In the genomic region with DNA sequence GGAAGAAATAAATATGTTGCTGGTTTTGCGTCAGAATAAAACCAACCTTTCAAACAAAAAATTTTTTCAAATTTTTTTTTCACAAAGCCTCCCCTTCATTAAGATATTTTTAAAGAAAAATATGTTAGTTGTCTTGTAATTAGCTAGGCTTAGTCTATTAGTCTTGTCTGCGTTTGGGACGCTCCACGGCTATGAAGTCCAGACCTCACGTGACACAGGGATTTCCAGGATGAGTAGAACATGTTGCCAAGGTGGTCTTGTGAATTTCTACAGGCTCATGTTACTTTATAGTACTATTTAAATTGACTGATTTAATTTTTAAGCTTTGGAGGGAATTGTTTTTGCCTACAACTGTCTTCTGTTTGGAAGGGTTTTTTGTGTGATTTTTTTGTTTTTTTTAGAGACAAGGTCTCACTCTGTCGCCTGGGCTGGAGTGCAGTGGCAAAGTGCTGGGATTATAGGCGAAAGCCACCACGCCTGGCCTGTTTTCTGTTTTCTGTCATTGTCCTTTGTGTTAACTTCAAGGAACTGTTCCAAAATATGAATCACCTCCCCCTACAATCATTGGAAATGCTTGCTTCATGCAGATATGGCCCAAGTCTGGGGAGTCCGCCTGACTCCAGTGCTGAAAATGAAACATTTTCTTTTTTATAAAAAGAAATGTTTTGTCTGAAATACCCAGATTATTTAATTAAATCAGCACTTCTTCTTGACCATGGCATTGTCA, we compare ENCODE assay signal across 26 cellular contexts. TPM values are rescaled to one million over a fixed set of nuclear protein-coding genes. Genes with fewer than 3 reads are reported as not detected.
DNase-seq lines count a peak whose midpoint lies in the region; ATAC-seq, FAIRE-seq and TF ChIP-seq lines count a peak whose summit lies in the region.
"Had no signal": no experiment of that assay in that cellular context is flagged by ENCODE, and none has a peak within 500 bp of the region (broad histone marks: within the 10 kb centered on the region; RNA-seq: fewer than 3 reads in every experiment).

No MANE protein-coding gene starts in this region.

- H3K27me3 Mint-ChIP-seq in activated T-helper 2 cell treated with anti-CD3 and anti-CD28 coated beads, Interferon-gamma antibody, Interleukin-2, Interleukin-4, amounts not matched to agents 10 μg/mL and 5 μg/mL and 100 μg/mL, durations not matched to agents 14 hours and 24 hours and 36 hours (ENCODE audit: low read depth): no peaks in the 10 kb centered on the region
- H3K27me3 Mint-ChIP-seq: stimulated activated memory B cell treated with anti-CD40 and anti-IgM and Interleukin-4, amounts not matched to agents 10 μg/mL and 1 μg/mL and 100 μg/mL, for 72 hours had no signal

- H3K9me3 ChIP-seq in endothelial cell of umbilical vein (replicated peaks; ENCODE audit: control insufficient read depth, insufficient read depth, low read length) (no peaks in the 10 kb centered on the region), MG63 (no peaks in the 10 kb centered on the region)
- H3K9me3 ChIP-seq: colonic mucosa, esophagus squamous epithelium, mucosa of descending colon, thyroid gland had no signal

- no peaks in the 10 kb centered on the region for H3K79me2 ChIP-seq in endothelial cell of umbilical vein (ENCODE audit: control insufficient read depth, insufficient read depth, low read length)

- no peaks in the 10 kb centered on the region for H3K27me3 ChIP-seq in endothelial cell of umbilical vein (ENCODE audit: control insufficient read depth in 2 of 2, insufficient read depth in 2 of 2, low read length in 2 of 2)
- H3K27me3 ChIP-seq in MG63: no peaks in the 10 kb centered on the region
- H3K27me3 ChIP-seq: colonic mucosa, esophagus squamous epithelium, thyroid gland had no signal

- no peak for TF ChIP-seq POLR2A in endothelial cell of umbilical vein (IDR thresholded peaks at IDR 0.05; ENCODE audit: low read depth, low read length)

- H3K4me3 ChIP-seq in endothelial cell of umbilical vein (replicated peaks in 1 of 3; ENCODE audit: insufficient read depth in 1 of 3, low read depth in 1 of 3, low read length in 3 of 3) (no peak overlapping the region), MG63 (no peak overlapping the region)
- H3K4me3 ChIP-seq: colonic mucosa, esophagus squamous epithelium, mucosa of descending colon, thyroid gland had no signal

- TF ChIP-seq CTCF in endothelial cell of umbilical vein (IDR thresholded peaks at IDR 0.05; ENCODE audit: extremely low read depth in 1 of 2, insufficient read depth in 1 of 2, low read depth in 1 of 2, low read length in 2 of 2): no peak

- no peak overlapping the region for H3K4me3 Mint-ChIP-seq in activated T-helper 2 cell treated with anti-CD3 and anti-CD28 coated beads, Interferon-gamma antibody, Interleukin-2, Interleukin-4, amounts not matched to agents 10 μg/mL and 5 μg/mL and 100 μg/mL, durations not matched to agents 14 hours and 24 hours and 36 hours (ENCODE audit: low read depth)
- H3K4me3 Mint-ChIP-seq: H9; stimulated activated memory B cell treated with anti-CD40 and anti-IgM and Interleukin-4, amounts not matched to agents 10 μg/mL and 1 μg/mL and 100 μg/mL, for 72 hours; WTC11 had no signal

- H3K4me2 ChIP-seq in endothelial cell of umbilical vein (ENCODE audit: insufficient read depth, low read length): no peak overlapping the region

- dilution Hi-C loops in endothelial cell of umbilical vein (cut with MboI; ENCODE audit: extremely low pct_ligation_motif_present, low sequenced_read_pairs): no loop called here

- POLR2A ChIA-PET in endothelial cell of umbilical vein (lab: Charles Lee): no interaction called here

- FAIRE-seq in endothelial cell of umbilical vein (lab: Jason Lieb, UNC): no peak
- FAIRE-seq: GM12891 had no signal

- DNase-seq in amygdala (lab: John Stamatoyannopoulos, UW) (peak in 33 of 56 donors; percentile 5 to 77 (median 40)), endothelial cell of umbilical vein (ENCODE audit: low read depth, low spot score) (peak; percentile 21), hippocampal formation (lab: John Stamatoyannopoulos, UW) (peak; percentile 57 to 90), sciatic nerve (ENCODE audit: low spot score) (no peak), GOT3 (lab: John Stamatoyannopoulos, UW) (no peak), GM03348 (ENCODE audit: low spot score) (no peak), MG63 (no peak)
- no peak for DNase-seq in activated T-helper 2 cell treated with anti-CD3 and anti-CD28 coated beads, Interferon-gamma antibody, Interleukin-2, Interleukin-4, amounts not matched to agents 10 μg/mL and 5 μg/mL and 100 μg/mL, durations not matched to agents 14 hours and 24 hours and 36 hours (ENCODE audit: low spot score)
- DNase-seq: activated CD4-positive, alpha-beta T cell treated with anti-CD3 and anti-CD28 coated beads, Interleukin-2, amount 50 U/mL, for 4 hours; Calu3; colonic mucosa; esophagus squamous epithelium; H9; mucosa of descending colon; NCI-H1048; NCI-H1694 treated with DMSO at 0.1 percent for 48 hours; NCI-H2171; NCI-H524 treated with DMSO at 0.1 percent for 48 hours; thyroid gland had no signal

- no peak overlapping the region for H2AFZ ChIP-seq in endothelial cell of umbilical vein (ENCODE audit: low read depth, low read length)

- H3K27ac Mint-ChIP-seq in activated T-helper 2 cell treated with anti-CD3 and anti-CD28 coated beads, Interferon-gamma antibody, Interleukin-2, Interleukin-4, amounts not matched to agents 10 μg/mL and 5 μg/mL and 100 μg/mL, durations not matched to agents 14 hours and 24 hours and 36 hours: no peak overlapping the region
- H3K27ac Mint-ChIP-seq: activated naive CD4-positive, alpha-beta T cell treated with anti-CD3 and anti-CD28 coated beads, Interleukin-2, amount 50 U/mL, for 72 hours; stimulated activated memory B cell treated with anti-CD40 and anti-IgM and Interleukin-4, amounts not matched to agents 10 μg/mL and 1 μg/mL and 100 μg/mL, for 72 hours; WTC11 had no signal

- H3K9me3 Mint-ChIP-seq in activated T-helper 2 cell treated with anti-CD3 and anti-CD28 coated beads, Interferon-gamma antibody, Interleukin-2, Interleukin-4, amounts not matched to agents 10 μg/mL and 5 μg/mL and 100 μg/mL, durations not matched to agents 14 hours and 24 hours and 36 hours: no peaks in the 10 kb centered on the region
- H3K9me3 Mint-ChIP-seq: activated naive CD4-positive, alpha-beta T cell treated with anti-CD3 and anti-CD28 coated beads, Interleukin-2, amount 50 U/mL, for 72 hours; H9; stimulated activated memory B cell treated with anti-CD40 and anti-IgM and Interleukin-4, amounts not matched to agents 10 μg/mL and 1 μg/mL and 100 μg/mL, for 72 hours had no signal

- H3K36me3 ChIP-seq in endothelial cell of umbilical vein (ENCODE audit: control insufficient read depth in 2 of 2, extremely low read depth in 1 of 2, insufficient read depth in 2 of 2, low read length in 2 of 2) (peaks cover 0 to 9% of the 10 kb centered on the region in 2 experiments), MG63 (no peaks in the 10 kb centered on the region)
- H3K36me3 ChIP-seq: colonic mucosa, thyroid gland had no signal

- CTCF ChIA-PET in endothelial cell of umbilical vein (lab: Charles Lee): no interaction called here

- H3K27ac ChIP-seq in endothelial cell of umbilical vein (ENCODE audit: insufficient read depth, low read depth, low read length): no peak overlapping the region
- H3K27ac ChIP-seq: C4-2B, colonic mucosa, esophagus squamous epithelium, HL-60, thyroid gland had no signal

- H4K20me1 ChIP-seq in endothelial cell of umbilical vein (replicated peaks; ENCODE audit: control insufficient read depth, extremely low read depth, insufficient read depth, low read length): no peaks in the 10 kb centered on the region

- intact Hi-C loops in endothelial cell of umbilical vein (cut with micrococcal nuclease) (no loop called here), sciatic nerve (cut with DNase I) (no loop called here)
- intact Hi-C loops in activated T-helper 2 cell treated with anti-CD3 and anti-CD28 coated beads, Interferon-gamma antibody, Interleukin-2, Interleukin-4, amounts not matched to agents 10 μg/mL and 5 μg/mL and 100 μg/mL, durations not matched to agents 14 hours and 24 hours and 36 hours (cut with micrococcal nuclease): no loop called here

- H3K36me3 Mint-ChIP-seq in activated T-helper 2 cell treated with anti-CD3 and anti-CD28 coated beads, Interferon-gamma antibody, Interleukin-2, Interleukin-4, amounts not matched to agents 10 μg/mL and 5 μg/mL and 100 μg/mL, durations not matched to agents 14 hours and 24 hours and 36 hours (ENCODE audit: low read depth): no peaks in the 10 kb centered on the region
- H3K36me3 Mint-ChIP-seq: activated naive CD4-positive, alpha-beta T cell treated with anti-CD3 and anti-CD28 coated beads, Interleukin-2, amount 50 U/mL, for 72 hours; stimulated activated memory B cell treated with anti-CD40 and anti-IgM and Interleukin-4, amounts not matched to agents 10 μg/mL and 1 μg/mL and 100 μg/mL, for 72 hours; WTC11 had no signal

- peak; percentile 22 for ATAC-seq in sciatic nerve
- ATAC-seq: activated naive CD4-positive, alpha-beta T cell treated with anti-CD3 and anti-CD28 coated beads, Interleukin-2, amount 50 U/mL, for 72 hours; mucosa of descending colon; Panc1; stimulated activated memory B cell treated with anti-CD40 and anti-IgM and Interleukin-4, amounts not matched to agents 10 μg/mL and 1 μg/mL and 100 μg/mL, for 72 hours; WTC11 had no signal

- H3K4me1 Mint-ChIP-seq in activated T-helper 2 cell treated with anti-CD3 and anti-CD28 coated beads, Interferon-gamma antibody, Interleukin-2, Interleukin-4, amounts not matched to agents 10 μg/mL and 5 μg/mL and 100 μg/mL, durations not matched to agents 14 hours and 24 hours and 36 hours (ENCODE audit: low read depth): no peaks in the 10 kb centered on the region
- H3K4me1 Mint-ChIP-seq: H9; stimulated activated memory B cell treated with anti-CD40 and anti-IgM and Interleukin-4, amounts not matched to agents 10 μg/mL and 1 μg/mL and 100 μg/mL, for 72 hours had no signal

- no TSS peak for BruUV-seq in endothelial cell of umbilical vein (replicated peaks; lab: Mats Ljungman, UMichigan)

- H3K4me1 ChIP-seq in endothelial cell of umbilical vein (ENCODE audit: control insufficient read depth, extremely low read depth, insufficient read depth, low read length): no peaks in the 10 kb centered on the region
- H3K4me1 ChIP-seq: colonic mucosa, thyroid gland had no signal

- H3K9ac ChIP-seq in endothelial cell of umbilical vein (replicated peaks; ENCODE audit: extremely low read depth, insufficient read depth, low read length): no peak overlapping the region

- no peaks in the 10 kb centered on the region for H3K9me1 ChIP-seq in endothelial cell of umbilical vein (replicated peaks; ENCODE audit: control insufficient read depth, extremely low read depth, insufficient read depth, low read length)

RNA-seq across cellular contexts. Expression of a gene that starts 26.2 kb away (rescaled TPM):
- total RNA-seq in endothelial cell of umbilical vein: 23.0 and 23.9 TPM in 2 replicates
- polyA plus RNA-seq in endothelial cell of umbilical vein: 10.5 and 10.6 TPM in 2 replicates
- polyA plus RNA-seq in endothelial cell of umbilical vein (2011; cell fraction: cytosol; rRNA removed): 2.3 and 3.1 TPM in 2 replicates
- 78.6 and 80.6 TPM in 2 replicates for polyA plus RNA-seq in endothelial cell of umbilical vein (2011; cell fraction: nucleus; rRNA removed)
- polyA plus RNA-seq in endothelial cell of umbilical vein (2012): 5.2 and 5.6 TPM in 2 replicates
- 70.2 and 95.2 TPM in 2 replicates for polyA minus RNA-seq in endothelial cell of umbilical vein
- polyA minus RNA-seq in endothelial cell of umbilical vein (2011; cell fraction: cytosol; rRNA and poly(A)+ RNA removed): 2.2 TPM
- 156 and 223 TPM in 2 replicates for polyA minus RNA-seq in endothelial cell of umbilical vein (2011; cell fraction: nucleus; rRNA and poly(A)+ RNA removed)
- total RNA-seq in sciatic nerve: 11.9 TPM
- 1.7 and 3.9 TPM in 2 replicates for total RNA-seq in MG63 (2014; rRNA removed; shearing (Covaris generic); ENCODE audit: low replicate concordance)
- total RNA-seq in activated T-helper 2 cell treated with anti-CD3 and anti-CD28 coated beads, Interferon-gamma antibody, Interleukin-2, Interleukin-4, amounts not matched to agents 10 μg/mL and 5 μg/mL and 100 μg/mL, durations not matched to agents 14 hours and 24 hours and 36 hours: 0.16 and 0.23 TPM in 2 replicates

Comparison
In these comparisons a context has a peak if more than half of its experiments do, and no peak if none do; other contexts are left out.
1. DNase-seq: peak in amygdala (33 of 56), endothelial cell of umbilical vein (single experiment) and hippocampal formation (2 of 2); none in sciatic nerve (single experiment), GOT3 (single experiment), GM03348 (single experiment), MG63 (single experiment) and activated T-helper 2 cell treated with anti-CD3 and anti-CD28 coated beads, Interferon-gamma antibody, Interleukin-2, Interleukin-4, amounts not matched to agents 10 μg/mL and 5 μg/mL and 100 μg/mL, durations not matched to agents 14 hours and 24 hours and 36 hours (single experiment).